ENCODE assay signal across 19 cellular contexts in the genomic region with DNA sequence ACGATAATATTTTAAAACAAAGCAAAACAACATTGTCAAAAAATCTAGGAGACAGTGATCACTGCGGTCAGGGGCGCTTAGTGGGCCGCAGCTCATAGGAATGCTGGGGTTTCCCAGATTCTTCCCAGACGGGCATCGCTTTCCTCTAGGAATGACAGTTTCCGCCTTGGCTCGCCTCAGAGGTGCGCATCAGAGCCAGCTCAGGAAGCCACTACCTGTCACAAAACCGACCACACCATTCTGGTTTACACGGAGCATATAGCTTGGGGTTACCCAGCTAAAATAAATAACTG.
DNase-seq lines count a peak whose midpoint lies in the region; ATAC-seq and TF ChIP-seq lines count a peak whose summit lies in the region.
"Had no signal": no experiment of that assay in that cellular context is flagged by ENCODE, and none has a peak within 500 bp of the region (broad histone marks: within the 10 kb centered on the region; RNA-seq: fewer than 3 reads in every experiment).

No MANE protein-coding gene starts in this region.

- no peak overlapping the region for H4K5ac ChIP-seq in mesendoderm (ENCODE audit: low read length)

- H3K36me3 Mint-ChIP-seq in CD4-positive, CD25-positive, alpha-beta regulatory T cell: no peaks in the 10 kb centered on the region

- DNase-seq in CD4-positive, CD25-positive, alpha-beta regulatory T cell: no peak
- DNase-seq in WERI-Rb-1: no peak
- DNase-seq in mesendoderm: no peak
- DNase-seq in NCI-H2029 treated with DMSO at 0.1 percent for 48 hours (lab: John Stamatoyannopoulos, UW): no peak
- DNase-seq: dorsolateral prefrontal cortex; left ventricle myocardium inferior; NCI-H1048; NCI-H2171; NCI-H748 treated with DMSO at 0.1 percent for 48 hours; OCI-M1; stimulated activated CD4-positive, alpha-beta T cell treated with anti-CD3 and anti-CD28 coated beads, Interleukin-4, amount 100 ng/mL, for 24 hours had no signal

- H3K9ac ChIP-seq in ES-I3 (ENCODE audit: low read depth, low read length): peak overlapping the region; percentile 98; the same call in 1 of the 2 replicates
- H3K9ac ChIP-seq in mesendoderm (ENCODE audit: low read length): no peak overlapping the region
- H3K9ac ChIP-seq: KMS-11, parathyroid adenoma had no signal

- no peaks in the 10 kb centered on the region for H3K79me1 ChIP-seq in mesendoderm (ENCODE audit: low read length)

- no peak for ATAC-seq in CD4-positive, CD25-positive, alpha-beta regulatory T cell (ENCODE audit: low read depth in 2 of 2)
- ATAC-seq in GM18511 (IDR thresholded peaks at IDR 0.05; ENCODE audit: unreplicated experiment) (no peak), GM19324 (IDR thresholded peaks at IDR 0.05; ENCODE audit: low FRiP score, unreplicated experiment) (no peak), HG02610 (IDR thresholded peaks at IDR 0.05; ENCODE audit: unreplicated experiment) (no peak)
- ATAC-seq: activated CD4-positive, alpha-beta T cell treated with anti-CD3 and anti-CD28 coated beads for 36 hours had no signal

- peak overlapping the region in 3 of 4 donors; percentile 37 to 85 (median 81) for H3K4me3 Mint-ChIP-seq in CD4-positive, CD25-positive, alpha-beta regulatory T cell

- H2BK5ac ChIP-seq in mesendoderm (ENCODE audit: low read length): no peak overlapping the region

- H3K4ac ChIP-seq in mesendoderm (ENCODE audit: low read depth, low read length): no peak overlapping the region

- H3K4me1 ChIP-seq in CD4-positive, CD25-positive, alpha-beta regulatory T cell (ENCODE audit: control insufficient read depth, insufficient read depth, low read length, poor library complexity, severe bottlenecking): peaks cover 24% of the 10 kb centered on the region
- H3K4me1 ChIP-seq in ES-I3 (ENCODE audit: insufficient read depth, low read length) (peaks cover 18% of the 10 kb centered on the region), mesendoderm (ENCODE audit: control insufficient read depth, low read depth, low read length) (peaks cover 2% of the 10 kb centered on the region)
- H3K4me1 ChIP-seq: parathyroid adenoma had no signal

- no peak overlapping the region for H3K23ac ChIP-seq in mesendoderm (ENCODE audit: low read length)

- WGBS in mesendoderm (ENCODE audit: extremely low coverage, insufficient coverage, low lambda C conversion rate): no CpG with 5 or more reads among the region's 11 CpGs

- H3K27me3 Mint-ChIP-seq in CD4-positive, CD25-positive, alpha-beta regulatory T cell: no peaks in the 10 kb centered on the region

- H2AK5ac ChIP-seq in mesendoderm (ENCODE audit: low read length): no peak overlapping the region

- H3K56ac ChIP-seq in mesendoderm (ENCODE audit: low read length): peak overlapping the region; percentile 27

- peak overlapping the region; percentile 31 for H3K18ac ChIP-seq in mesendoderm (ENCODE audit: low read length)

- H3K79me2 ChIP-seq in mesendoderm (ENCODE audit: control insufficient read depth, insufficient read depth, low read length): no peaks in the 10 kb centered on the region
- H3K79me2 ChIP-seq: parathyroid adenoma had no signal

- no peak for TF ChIP-seq CTCF in WERI-Rb-1 (IDR thresholded peaks at IDR 0.05; ENCODE audit: low read depth, low read length)

- no peak overlapping the region for H3K4me3 ChIP-seq in CD4-positive, CD25-positive, alpha-beta regulatory T cell (ENCODE audit: low read depth, low read length)
- H3K4me3 ChIP-seq in WERI-Rb-1 (ENCODE audit: low read depth, low read length): peak overlapping the region; percentile 60; the same call in 1 of the 2 replicates
- no peak overlapping the region for H3K4me3 ChIP-seq in mesendoderm (ENCODE audit: low read length)
- H3K4me3 ChIP-seq: cardiac muscle cell, dorsolateral prefrontal cortex, left ventricle myocardium inferior had no signal

- peaks cover 45 to 86% of the 10 kb centered on the region in 2 experiments for H3K9me3 ChIP-seq in CD4-positive, CD25-positive, alpha-beta regulatory T cell (ENCODE audit: control insufficient read depth in 2 of 2, low read length in 2 of 2)
- no peaks in the 10 kb centered on the region for H3K9me3 ChIP-seq in ES-I3 (ENCODE audit: control insufficient read depth, insufficient read depth, low read length)
- H3K9me3 ChIP-seq in WERI-Rb-1 (ENCODE audit: severe bottlenecking): no peaks in the 10 kb centered on the region
- H3K9me3 ChIP-seq: left ventricle myocardium inferior had no signal

- H2BK15ac ChIP-seq in mesendoderm (replicated peaks; ENCODE audit: low read depth): no peak overlapping the region

- no peak overlapping the region for H3K27ac ChIP-seq in CD4-positive, CD25-positive, alpha-beta regulatory T cell (ENCODE audit: insufficient read depth, low read length, poor library complexity, severe bottlenecking)
- H3K27ac ChIP-seq in WERI-Rb-1 (peak overlapping the region; percentile 96), mesendoderm (ENCODE audit: low read depth, low read length) (no peak overlapping the region)
- H3K27ac ChIP-seq: cardiac muscle cell, dorsolateral prefrontal cortex, KMS-11, left ventricle myocardium inferior, parathyroid adenoma had no signal

- no peak overlapping the region for H2BK120ac ChIP-seq in mesendoderm (ENCODE audit: low read depth, low read length)

- peak overlapping the region in 2 of 3 donors; percentile 74 to 92 for H3K27ac Mint-ChIP-seq in CD4-positive, CD25-positive, alpha-beta regulatory T cell
- H3K27ac Mint-ChIP-seq: activated CD4-positive, alpha-beta T cell treated with anti-CD3 and anti-CD28 coated beads for 36 hours had no signal

- peaks cover 3 to 28% (median 21%) of the 10 kb centered on the region in 4 donors for H3K4me1 Mint-ChIP-seq in CD4-positive, CD25-positive, alpha-beta regulatory T cell

- H3K36me3 ChIP-seq in CD4-positive, CD25-positive, alpha-beta regulatory T cell (ENCODE audit: control insufficient read depth, insufficient read depth, low read length): no peaks in the 10 kb centered on the region
- H3K36me3 ChIP-seq in ES-I3 (ENCODE audit: insufficient read depth, low read length) (no peaks in the 10 kb centered on the region), WERI-Rb-1 (no peaks in the 10 kb centered on the region), mesendoderm (ENCODE audit: control insufficient read depth, insufficient read depth, low read length) (no peaks in the 10 kb centered on the region)
- H3K36me3 ChIP-seq: cardiac muscle cell, left ventricle myocardium inferior had no signal

- H3K4me2 ChIP-seq in mesendoderm (ENCODE audit: low read length): no peak overlapping the region
- H3K4me2 ChIP-seq: KMS-11 had no signal

- peaks cover 0 to 34% (median 8%) of the 10 kb centered on the region in 7 donors for H3K9me3 Mint-ChIP-seq in CD4-positive, CD25-positive, alpha-beta regulatory T cell

- peaks cover 86% of the 10 kb centered on the region for H3K27me3 ChIP-seq in CD4-positive, CD25-positive, alpha-beta regulatory T cell (ENCODE audit: control insufficient read depth, insufficient read depth, low read length)
- H3K27me3 ChIP-seq in WERI-Rb-1 (ENCODE audit: insufficient read depth, low read depth, severe bottlenecking) (no peaks in the 10 kb centered on the region), mesendoderm (ENCODE audit: insufficient read depth, low read length, poor library complexity) (peaks cover 15% of the 10 kb centered on the region)

- H4K8ac ChIP-seq in mesendoderm (ENCODE audit: low read depth, low read length): no peak overlapping the region
